Comparison of ENCODE assay signal across 8 cellular contexts in genomic region chr5:66958984-66959641, GRCh38.
DNase-seq lines count a peak whose midpoint lies in the region; FAIRE-seq and TF ChIP-seq lines count a peak whose summit lies in the region.

No MANE protein-coding gene starts in this region.

- H3K36me3 ChIP-seq in ES-I3 (ENCODE audit: insufficient read depth, low read length): no peaks in the 10 kb centered on the region
- no peaks in the 10 kb centered on the region for H3K36me3 ChIP-seq in hepatocyte (replicated peaks; ENCODE audit: insufficient read depth, low read depth)
- no peaks in the 10 kb centered on the region for H3K36me3 ChIP-seq in rectal smooth muscle tissue (ENCODE audit: control insufficient read depth, insufficient read depth, low read length)

- no peak for FAIRE-seq in D721Med (lab: Jason Lieb, UNC)

- H3K4me3 Mint-ChIP-seq in activated naive CD8-positive, alpha-beta T cell treated with anti-CD3 and anti-CD28 coated beads for 36 hours: no peak overlapping the region

- peaks cover 10% of the 10 kb centered on the region for H3K27me3 Mint-ChIP-seq in activated naive CD8-positive, alpha-beta T cell treated with anti-CD3 and anti-CD28 coated beads for 36 hours

- H3K79me2 ChIP-seq in hepatocyte: peaks cover 2% of the 10 kb centered on the region

- H3K36me3 Mint-ChIP-seq in activated naive CD8-positive, alpha-beta T cell treated with anti-CD3 and anti-CD28 coated beads for 36 hours: no peaks in the 10 kb centered on the region

- H2AFZ ChIP-seq in hepatocyte: peak overlapping the region; percentile 46

- H3K4me3 ChIP-seq in hepatocyte (peak overlapping the region; percentile 4), rectal smooth muscle tissue (ENCODE audit: low read length) (peak overlapping the region; percentile 54)

- H3K9me3 Mint-ChIP-seq in activated naive CD8-positive, alpha-beta T cell treated with anti-CD3 and anti-CD28 coated beads for 36 hours: no peaks in the 10 kb centered on the region

- 13% methylated on average over 11 of the region's 11 CpGs for WGBS in hepatocyte (ENCODE audit: low lambda C conversion rate, missing lambda C conversion rate)

- H3K27ac ChIP-seq in hepatocyte (peak overlapping the region; percentile 73), rectal smooth muscle tissue (ENCODE audit: low read depth, low read length) (peak overlapping the region; percentile 45)

- no peak overlapping the region for H3K27ac Mint-ChIP-seq in activated naive CD8-positive, alpha-beta T cell treated with anti-CD3 and anti-CD28 coated beads for 36 hours

- no peaks in the 10 kb centered on the region for H4K20me1 ChIP-seq in hepatocyte (ENCODE audit: insufficient read depth, poor library complexity, severe bottlenecking)

- H3K4me1 ChIP-seq in ES-I3 (ENCODE audit: insufficient read depth, low read length) (peaks cover 42% of the 10 kb centered on the region), hepatocyte (ENCODE audit: insufficient read depth) (peaks cover 27% of the 10 kb centered on the region), rectal smooth muscle tissue (ENCODE audit: control insufficient read depth, insufficient read depth, low read length) (peaks cover 4% of the 10 kb centered on the region)

- peak overlapping the region; percentile 72 for H3K4me2 ChIP-seq in hepatocyte

- DNase-seq in amniotic epithelial cell (ENCODE audit: low read depth) (peak; percentile 82), hepatocyte (ENCODE audit: low spot score) (peak; percentile 39), D721Med (ENCODE audit: insufficient read length, low spot score) (no peak), NAMALWA (ENCODE audit: low spot score) (no peak)
- DNase-seq in activated naive CD8-positive, alpha-beta T cell treated with anti-CD3 and anti-CD28 coated beads for 36 hours: no peak
- no peak for DNase-seq in activated CD4-positive, alpha-beta T cell treated with anti-CD3 and anti-CD28 coated beads for 1 hour

- H3K9me2 ChIP-seq in hepatocyte (replicated peaks; ENCODE audit: insufficient read depth): no peaks in the 10 kb centered on the region

- H3K4me1 Mint-ChIP-seq in activated naive CD8-positive, alpha-beta T cell treated with anti-CD3 and anti-CD28 coated beads for 36 hours: no peaks in the 10 kb centered on the region

- H3K9me3 ChIP-seq in ES-I3 (ENCODE audit: control insufficient read depth, insufficient read depth, low read length): no peaks in the 10 kb centered on the region
- H3K9me3 ChIP-seq in hepatocyte (ENCODE audit: low read depth): no peaks in the 10 kb centered on the region

- H3K9ac ChIP-seq in ES-I3 (ENCODE audit: low read depth, low read length) (peak overlapping the region; percentile 37; the same call in 1 of the 2 replicates), rectal smooth muscle tissue (ENCODE audit: low read length) (peak overlapping the region; percentile 16)

- no peaks in the 10 kb centered on the region for H3K27me3 ChIP-seq in hepatocyte
- H3K27me3 ChIP-seq in rectal smooth muscle tissue (ENCODE audit: control insufficient read depth, insufficient read depth, low read length): no peaks in the 10 kb centered on the region

- TF ChIP-seq CTCF in hepatocyte (IDR thresholded peaks at IDR 0.05; ENCODE audit: poor library complexity): no peak
- no peak for TF ChIP-seq CTCF in D721Med (IDR thresholded peaks at IDR 0.05; ENCODE audit: insufficient read depth, missing control alignments)

Comparison
In these comparisons a context has a peak if more than half of its experiments do, and no peak if none do; other contexts are left out.
1. DNase-seq: peak in amniotic epithelial cell (single experiment) and hepatocyte (single experiment); none in D721Med (single experiment), NAMALWA (single experiment), activated naive CD8-positive, alpha-beta T cell treated with anti-CD3 and anti-CD28 coated beads for 36 hours (single experiment) and activated CD4-positive, alpha-beta T cell treated with anti-CD3 and anti-CD28 coated beads for 1 hour (single experiment).